In genomic region chr11:131095501-131096185, GRCh38 we compare ENCODE assay signal across 18 cellular contexts.
A peak's percentile ranks its signal among the peaks of the same experiment; 100 is the strongest.
DNase-seq lines count a peak whose midpoint lies in the region; ATAC-seq and TF ChIP-seq lines count a peak whose summit lies in the region.
"Had no signal": no experiment of that assay in that cellular context is flagged by ENCODE, and none has a peak within 500 bp of the region (broad histone marks: within the 10 kb centered on the region; RNA-seq: fewer than 3 reads in every experiment).

No MANE protein-coding gene starts in this region.

- H3K9me3 Mint-ChIP-seq in activated CD4-positive, alpha-beta T cell treated with anti-CD3 and anti-CD28 coated beads, Interleukin-2, amount 10 ng/mL, durations not matched to agents 24 days and 14 days: no peaks in the 10 kb centered on the region
- H3K9me3 Mint-ChIP-seq in WTC11: peaks cover 13% of the 10 kb centered on the region
- H3K9me3 Mint-ChIP-seq: CD4-positive, alpha-beta memory T cell had no signal

- WGBS in right lobe of liver (ENCODE audit: insufficient coverage, low coverage, low lambda C conversion rate, missing lambda C conversion rate): 48% methylated on average over 11 of the region's 11 CpGs

- CTCF ChIA-PET in WTC11 (lab: Charles Lee): interaction anchor here (0.9 to 1.6 kb wide), 4 partner anchors 26 to 371 kb away, joined by 3 to 10 read pairs (median 3); no protein-coding TSS in a partner anchor

- POLR2A ChIA-PET in WTC11 (lab: Charles Lee): no interaction called here

- TF ChIP-seq CTCF in WTC11 (IDR thresholded peaks at IDR 0.05) (no peak), right lobe of liver (IDR thresholded peaks at IDR 0.05) (no peak)

- no peak overlapping the region for H3K27ac ChIP-seq in right lobe of liver

- no peaks in the 10 kb centered on the region for H3K27me3 ChIP-seq in right lobe of liver
- H3K27me3 ChIP-seq: BE2C had no signal

- no peaks in the 10 kb centered on the region for H3K36me3 ChIP-seq in right lobe of liver
- H3K36me3 ChIP-seq: BE2C had no signal

- no peaks in the 10 kb centered on the region for H3K27me3 Mint-ChIP-seq in activated CD4-positive, alpha-beta T cell treated with anti-CD3 and anti-CD28 coated beads, Interleukin-2, amount 10 ng/mL, durations not matched to agents 24 days and 14 days
- no peaks in the 10 kb centered on the region; the same call in 1 of the 2 replicates for H3K27me3 Mint-ChIP-seq in WTC11 (ENCODE audit: low read depth)
- H3K27me3 Mint-ChIP-seq: CD4-positive, alpha-beta memory T cell had no signal

- peak; percentile 47 for ATAC-seq in WTC11
- no peak for ATAC-seq in right lobe of liver
- ATAC-seq: K562, Right ventricle myocardium inferior had no signal

- peak; percentile 17 for DNase-seq in activated CD4-positive, alpha-beta T cell treated with anti-CD3 and anti-CD28 coated beads, Interleukin-2, amount 10 ng/mL, durations not matched to agents 24 days and 14 days
- DNase-seq in activated CD4-positive, alpha-beta T cell treated with anti-CD3 and anti-CD28 coated beads for 1 hour: no peak
- DNase-seq in NCI-H526 (lab: John Stamatoyannopoulos, UW) (peak; percentile 100), WTC11 (ENCODE audit: low spot score) (no peak), retina (peak; percentile 1), right lobe of liver (no peak), NCI-H510A (lab: John Stamatoyannopoulos, UW) (no peak)
- no peak for DNase-seq in activated T-cell treated with anti-CD3 and anti-CD28 coated beads, Interleukin-2, amount 50 U/mL, for 48 hours
- DNase-seq: BE2C; CD4-positive, alpha-beta memory T cell; DMS53; NCI-H1436 treated with DMSO at 0.1 percent for 48 hours; NCI-H2029; NCI-H446 treated with DMSO at 0.1 percent for 48 hours; NK-92 treated with Interleukin-12 subunit alpha and Interleukin-12 subunit beta, amount 100 ng/mL, for 24 hours; SW 1271 had no signal

- H3K4me1 Mint-ChIP-seq in activated CD4-positive, alpha-beta T cell treated with anti-CD3 and anti-CD28 coated beads, Interleukin-2, amount 10 ng/mL, durations not matched to agents 24 days and 14 days: no peaks in the 10 kb centered on the region
- H3K4me1 Mint-ChIP-seq in WTC11: peaks cover 14% of the 10 kb centered on the region
- H3K4me1 Mint-ChIP-seq: CD4-positive, alpha-beta memory T cell had no signal

- no peak overlapping the region for H3K4me3 Mint-ChIP-seq in activated CD4-positive, alpha-beta T cell treated with anti-CD3 and anti-CD28 coated beads, Interleukin-2, amount 10 ng/mL, durations not matched to agents 24 days and 14 days
- H3K4me3 Mint-ChIP-seq in WTC11: no peak overlapping the region
- H3K4me3 Mint-ChIP-seq: CD4-positive, alpha-beta memory T cell had no signal

- no peaks in the 10 kb centered on the region for H3K9me3 ChIP-seq in right lobe of liver
- H3K9me3 ChIP-seq: BE2C had no signal

- no peaks in the 10 kb centered on the region for H3K4me1 ChIP-seq in right lobe of liver
- H3K4me1 ChIP-seq: BE2C had no signal

- H3K4me3 ChIP-seq in right lobe of liver: no peak overlapping the region
- H3K4me3 ChIP-seq: K562 had no signal

- intact Hi-C loops in activated CD4-positive, alpha-beta T cell treated with anti-CD3 and anti-CD28 coated beads, Interleukin-2, amount 10 ng/mL, durations not matched to agents 24 days and 14 days (cut with micrococcal nuclease): no loop called here
- intact Hi-C loops in right lobe of liver (cut with DNase I): no loop called here

- no peaks in the 10 kb centered on the region for H3K36me3 Mint-ChIP-seq in activated CD4-positive, alpha-beta T cell treated with anti-CD3 and anti-CD28 coated beads, Interleukin-2, amount 10 ng/mL, durations not matched to agents 24 days and 14 days (ENCODE audit: low read depth)
- no peaks in the 10 kb centered on the region for H3K36me3 Mint-ChIP-seq in WTC11
- H3K36me3 Mint-ChIP-seq: CD4-positive, alpha-beta memory T cell had no signal

- H3K27ac Mint-ChIP-seq in activated CD4-positive, alpha-beta T cell treated with anti-CD3 and anti-CD28 coated beads, Interleukin-2, amount 10 ng/mL, durations not matched to agents 24 days and 14 days: no peak overlapping the region
- no peak overlapping the region for H3K27ac Mint-ChIP-seq in WTC11
- H3K27ac Mint-ChIP-seq: CD4-positive, alpha-beta memory T cell had no signal

- no peak for TF ChIP-seq POLR2A in right lobe of liver (IDR thresholded peaks at IDR 0.05)

TF ChIP-seq in WTC11, 78 proteins besides CTCF, POLR2A, EP300 and RAD21:
- TF ChIP-seq CBFB (CRISPR knock-in tag; IDR thresholded peaks at IDR 0.05; ENCODE audit: low read depth) (no peak), STAT6 (CRISPR knock-in tag; conservative IDR thresholded peaks at IDR 0.05; ENCODE audit: low read depth) (no peak), SOX15 (CRISPR knock-in tag; IDR thresholded peaks at IDR 0.05) (no peak)

Comparison
In these comparisons a context has a peak if more than half of its experiments do, and no peak if none do; other contexts are left out.
1. DNase-seq: peak in activated CD4-positive, alpha-beta T cell treated with anti-CD3 and anti-CD28 coated beads, Interleukin-2, amount 10 ng/mL, durations not matched to agents 24 days and 14 days (single experiment), NCI-H526 (2 of 2) and retina (single experiment); none in activated CD4-positive, alpha-beta T cell treated with anti-CD3 and anti-CD28 coated beads for 1 hour (single experiment), WTC11 (single experiment), activated T-cell treated with anti-CD3 and anti-CD28 coated beads, Interleukin-2, amount 50 U/mL, for 48 hours (0 of 2), right lobe of liver (0 of 3) and NCI-H510A (single experiment).